In the genomic region with DNA sequence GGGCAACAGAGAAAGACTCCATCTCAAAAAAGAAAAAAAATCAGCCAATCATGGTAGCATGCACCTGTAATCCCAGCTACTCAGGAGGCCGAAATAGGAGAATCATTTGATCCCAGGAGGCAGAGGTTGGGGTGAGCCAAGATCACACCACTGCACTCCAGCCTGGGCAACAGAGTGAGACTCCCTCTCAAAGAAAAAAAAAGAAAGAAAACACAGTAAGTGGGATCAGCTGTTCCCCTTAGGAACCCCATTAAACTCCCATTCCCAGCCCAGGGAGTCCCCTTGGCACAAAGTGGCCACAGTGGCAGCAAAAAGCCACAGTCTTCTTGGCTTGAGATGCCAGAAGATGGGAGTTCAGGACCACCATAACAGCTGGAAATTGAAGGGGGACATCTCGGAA, we compare ENCODE assay signal across 33 cellular contexts.
"Had no signal": no experiment of that assay in that cellular context is flagged by ENCODE, and none has a peak within 500 bp of the region (broad histone marks: within the 10 kb centered on the region; RNA-seq: fewer than 3 reads in every experiment).

No MANE protein-coding gene starts in this region.

- H3K9me3 ChIP-seq: ascending aorta, colonic mucosa had no signal

- H3K36me3 ChIP-seq: colonic mucosa had no signal

- ATAC-seq: activated naive CD8-positive, alpha-beta T cell treated with anti-CD3 and anti-CD28 coated beads, Interleukin-2, amount 50 U/mL, for 24 hours had no signal

- H3K27ac ChIP-seq: ascending aorta, cardiac muscle cell, colonic mucosa, VCaP had no signal

- H3K4me3 ChIP-seq: ascending aorta, cardiac muscle cell, colonic mucosa had no signal

- H3K9me3 Mint-ChIP-seq: activated B cell treated with CpG ODN at 0.5 μM for 24 hours; activated CD4-positive, alpha-beta memory T cell treated with anti-CD3 and anti-CD28 coated beads, Interleukin-2, amount 10 ng/mL, durations not matched to agents 7 days and 5 days; activated CD4-positive, alpha-beta T cell treated with anti-CD3 and anti-CD28 coated beads, Interleukin-2, amount 10 ng/mL, durations not matched to agents 7 days and 5 days; activated naive CD4-positive, alpha-beta T cell treated with anti-CD3 and anti-CD28 coated beads, Interleukin-2, amount 10 ng/mL, durations not matched to agents 7 days and 5 days; activated naive CD4-positive, alpha-beta T cell treated with anti-CD3 and anti-CD28 coated beads, Interleukin-2, amount 50 U/mL, for 24 hours; activated naive CD8-positive, alpha-beta T cell treated with anti-CD3 and anti-CD28 coated beads, Interleukin-2, amount 10 ng/mL, durations not matched to agents 7 days and 5 days; activated naive CD8-positive, alpha-beta T cell treated with anti-CD3 and anti-CD28 coated beads, Interleukin-2, amount 50 U/mL, for 24 hours; activated T-cell treated with anti-CD3 and anti-CD28 coated beads, Interleukin-2, amount 50 U/mL, for 24 hours; activated T-helper 2 cell treated with anti-CD3 and anti-CD28 coated beads, Interferon-gamma antibody, Interleukin-2, Interleukin-4, amounts not matched to agents 10 μg/mL and 5 μg/mL and 100 μg/mL, durations not matched to agents 14 hours and 24 hours and 36 hours; central memory CD8-positive, alpha-beta T cell; T-helper 1 cell treated with Interleukin-12 subunit alpha and Interleukin-12 subunit beta and Interleukin-4 antibody, amounts not matched to agents 30 μg/mL and 1 μg/mL, for 36 hours; T-helper 2 cell treated with Interferon-gamma antibody and Interleukin-4, amounts not matched to agents 5 μg/mL and 100 μg/mL, for 36 hours had no signal

- DNase-seq: activated B cell treated with CpG ODN at 0.5 μM for 24 hours; activated CD4-positive, alpha-beta memory T cell treated with anti-CD3 and anti-CD28 coated beads, Interleukin-2, amount 10 ng/mL, durations not matched to agents 7 days and 5 days; activated CD4-positive, alpha-beta T cell treated with anti-CD3 and anti-CD28 coated beads for 4 hours; activated CD4-positive, alpha-beta T cell treated with anti-CD3 and anti-CD28 coated beads, Interleukin-2, amount 10 ng/mL, durations not matched to agents 7 days and 5 days; activated CD4-positive, alpha-beta T cell treated with anti-CD3 and anti-CD28 coated beads, Interleukin-2, amount 50 U/mL, for 48 hours; activated CD4-positive, CD25-positive, alpha-beta regulatory T cell treated with anti-CD3 and anti-CD28 coated beads, Interleukin-2, amount 50 U/mL, for 72 hours; activated CD8-positive, alpha-beta memory T cell treated with anti-CD3 and anti-CD28 coated beads, Interleukin-2, amount 50 U/mL, for 48 hours; activated effector memory CD4-positive, alpha-beta T cell treated with Interleukin-2 at 50 U/mL for 16 hours; activated gamma-delta T cell; activated naive CD4-positive, alpha-beta T cell treated with anti-CD3 and anti-CD28 coated beads, Interleukin-2, amount 10 ng/mL, durations not matched to agents 7 days and 5 days; activated naive CD4-positive, alpha-beta T cell treated with Interleukin-2 at 50 U/mL for 16 hours; activated naive CD8-positive, alpha-beta T cell treated with anti-CD3 and anti-CD28 coated beads, Interleukin-2, amount 10 ng/mL, durations not matched to agents 7 days and 5 days; activated naive CD8-positive, alpha-beta T cell treated with anti-CD3 and anti-CD28 coated beads, Interleukin-2, amount 50 U/mL, for 24 hours; activated T-cell treated with anti-CD3 and anti-CD28 coated beads, Interleukin-2, amount 50 U/mL, for 24 hours; activated T-cell treated with anti-CD3 and anti-CD28 coated beads, Interleukin-2, amount 50 U/mL, for 48 hours; amygdala; anterior cingulate cortex; caudate nucleus; cerebellar nuclear complex; colonic mucosa; T-helper 1 cell; T-helper 2 cell; T-helper 9 cell had no signal

- H3K27me3 ChIP-seq: ascending aorta, cardiac muscle cell, colonic mucosa had no signal

- H3K4me3 Mint-ChIP-seq: activated B cell treated with CpG ODN at 0.5 μM for 24 hours; activated CD4-positive, alpha-beta memory T cell treated with anti-CD3 and anti-CD28 coated beads, Interleukin-2, amount 10 ng/mL, durations not matched to agents 7 days and 5 days; activated CD4-positive, alpha-beta T cell treated with anti-CD3 and anti-CD28 coated beads, Interleukin-2, amount 10 ng/mL, durations not matched to agents 7 days and 5 days; activated naive CD4-positive, alpha-beta T cell treated with anti-CD3 and anti-CD28 coated beads, Interleukin-2, amount 10 ng/mL, durations not matched to agents 7 days and 5 days; activated naive CD4-positive, alpha-beta T cell treated with anti-CD3 and anti-CD28 coated beads, Interleukin-2, amount 50 U/mL, for 24 hours; activated naive CD8-positive, alpha-beta T cell; activated naive CD8-positive, alpha-beta T cell treated with anti-CD3 and anti-CD28 coated beads, Interleukin-2, amount 10 ng/mL, durations not matched to agents 7 days and 5 days; activated naive CD8-positive, alpha-beta T cell treated with anti-CD3 and anti-CD28 coated beads, Interleukin-2, amount 50 U/mL, for 24 hours; activated T-cell treated with anti-CD3 and anti-CD28 coated beads, Interleukin-2, amount 50 U/mL, for 24 hours; brain; central memory CD8-positive, alpha-beta T cell; T-helper 1 cell treated with Interleukin-12 subunit alpha and Interleukin-12 subunit beta and Interleukin-4 antibody, amounts not matched to agents 30 μg/mL and 1 μg/mL, for 36 hours; T-helper 2 cell treated with Interferon-gamma antibody and Interleukin-4, amounts not matched to agents 5 μg/mL and 100 μg/mL, for 36 hours had no signal

- H3K27me3 Mint-ChIP-seq: activated B cell treated with CpG ODN at 0.5 μM for 24 hours; activated CD4-positive, alpha-beta memory T cell treated with anti-CD3 and anti-CD28 coated beads, Interleukin-2, amount 10 ng/mL, durations not matched to agents 7 days and 5 days; activated CD4-positive, alpha-beta T cell treated with anti-CD3 and anti-CD28 coated beads, Interleukin-2, amount 10 ng/mL, durations not matched to agents 7 days and 5 days; activated naive CD4-positive, alpha-beta T cell treated with anti-CD3 and anti-CD28 coated beads, Interleukin-2, amount 10 ng/mL, durations not matched to agents 7 days and 5 days; activated naive CD4-positive, alpha-beta T cell treated with anti-CD3 and anti-CD28 coated beads, Interleukin-2, amount 50 U/mL, for 24 hours; activated naive CD8-positive, alpha-beta T cell; activated naive CD8-positive, alpha-beta T cell treated with anti-CD3 and anti-CD28 coated beads, Interleukin-2, amount 10 ng/mL, durations not matched to agents 7 days and 5 days; activated naive CD8-positive, alpha-beta T cell treated with anti-CD3 and anti-CD28 coated beads, Interleukin-2, amount 50 U/mL, for 24 hours; activated T-cell treated with anti-CD3 and anti-CD28 coated beads, Interleukin-2, amount 50 U/mL, for 24 hours; brain; central memory CD8-positive, alpha-beta T cell had no signal

- H3K4me1 Mint-ChIP-seq: activated CD4-positive, alpha-beta memory T cell treated with anti-CD3 and anti-CD28 coated beads, Interleukin-2, amount 10 ng/mL, durations not matched to agents 7 days and 5 days; activated CD4-positive, alpha-beta T cell treated with anti-CD3 and anti-CD28 coated beads, Interleukin-2, amount 10 ng/mL, durations not matched to agents 7 days and 5 days; activated naive CD4-positive, alpha-beta T cell treated with anti-CD3 and anti-CD28 coated beads, Interleukin-2, amount 10 ng/mL, durations not matched to agents 7 days and 5 days; activated naive CD8-positive, alpha-beta T cell treated with anti-CD3 and anti-CD28 coated beads, Interleukin-2, amount 10 ng/mL, durations not matched to agents 7 days and 5 days; brain had no signal

- H3K27ac Mint-ChIP-seq: activated B cell treated with CpG ODN at 0.5 μM for 24 hours; activated CD4-positive, alpha-beta memory T cell treated with anti-CD3 and anti-CD28 coated beads, Interleukin-2, amount 10 ng/mL, durations not matched to agents 7 days and 5 days; activated CD4-positive, alpha-beta T cell treated with anti-CD3 and anti-CD28 coated beads, Interleukin-2, amount 10 ng/mL, durations not matched to agents 7 days and 5 days; activated naive CD4-positive, alpha-beta T cell treated with anti-CD3 and anti-CD28 coated beads, Interleukin-2, amount 10 ng/mL, durations not matched to agents 7 days and 5 days; activated naive CD4-positive, alpha-beta T cell treated with anti-CD3 and anti-CD28 coated beads, Interleukin-2, amount 50 U/mL, for 24 hours; activated naive CD8-positive, alpha-beta T cell; activated naive CD8-positive, alpha-beta T cell treated with anti-CD3 and anti-CD28 coated beads, Interleukin-2, amount 10 ng/mL, durations not matched to agents 7 days and 5 days; activated naive CD8-positive, alpha-beta T cell treated with anti-CD3 and anti-CD28 coated beads, Interleukin-2, amount 50 U/mL, for 24 hours; activated T-cell treated with anti-CD3 and anti-CD28 coated beads, Interleukin-2, amount 50 U/mL, for 24 hours; activated T-helper 2 cell treated with anti-CD3 and anti-CD28 coated beads, Interferon-gamma antibody, Interleukin-2, Interleukin-4, amounts not matched to agents 10 μg/mL and 5 μg/mL and 100 μg/mL, durations not matched to agents 14 hours and 24 hours and 36 hours; brain; T-helper 1 cell treated with Interleukin-12 subunit alpha and Interleukin-12 subunit beta and Interleukin-4 antibody, amounts not matched to agents 30 μg/mL and 1 μg/mL, for 36 hours; T-helper 2 cell treated with Interferon-gamma antibody and Interleukin-4, amounts not matched to agents 5 μg/mL and 100 μg/mL, for 36 hours had no signal
